1 cellular context compared by ENCODE assay signal in genomic region chr9:89319015-89319905, GRCh38.
TF ChIP-seq lines count a peak whose summit lies in the region.

No MANE protein-coding gene starts in this region.

TF ChIP-seq in IMR-90, 13 proteins besides CTCF, POLR2A, EP300 and RAD21 (continued from another document):
- TF ChIP-seq NFE2L2 (IDR thresholded peaks at IDR 0.05; ENCODE audit: low read depth, low read length) = no peak
